27 cellular contexts compared by ENCODE assay signal in genomic region chr12:90233168-90234100, GRCh38.
DNase-seq lines count a peak whose midpoint lies in the region; ATAC-seq and TF ChIP-seq lines count a peak whose summit lies in the region.
"Had no signal": no experiment of that assay in that cellular context is flagged by ENCODE, and none has a peak within 500 bp of the region (broad histone marks: within the 10 kb centered on the region; RNA-seq: fewer than 3 reads in every experiment).

No MANE protein-coding gene starts in this region.

- no peak for TF ChIP-seq EP300 in SK-N-SH (IDR thresholded peaks at IDR 0.05; ENCODE audit: borderline replicate concordance in 1 of 2, low read depth in 1 of 2, low read length in 1 of 2)

- POLR2A ChIA-PET in SK-N-SH (lab: Yijun Ruan, JAX) = no interaction called here

- no peaks in the 10 kb centered on the region for H3F3A ChIP-seq in SK-N-SH (replicated peaks; ENCODE audit: insufficient read depth)

- TF ChIP-seq RAD21 in SK-N-SH (IDR thresholded peaks at IDR 0.05; ENCODE audit: low read length) = no peak

- H3K4me3 ChIP-seq in SK-N-SH (ENCODE audit: low read depth in 2 of 2, low read length in 1 of 2) (no peak overlapping the region), esophagus squamous epithelium (no peak overlapping the region)
- H3K4me3 ChIP-seq: adrenal gland, coronary artery, PC-9, vagina had no signal

- CTCF ChIA-PET in SK-N-SH (lab: Yijun Ruan, JAX) = no interaction called here

- H3K9me3 ChIP-seq in SK-N-SH = no peaks in the 10 kb centered on the region
- H3K9me3 ChIP-seq in esophagus squamous epithelium = no peaks in the 10 kb centered on the region
- H3K9me3 ChIP-seq: adrenal gland, vagina had no signal

- H3K36me3 ChIP-seq in SK-N-SH (replicated peaks in 1 of 2; ENCODE audit: control insufficient read depth in 1 of 2, insufficient read depth in 2 of 2, low read length in 1 of 2) (no peaks in the 10 kb centered on the region), esophagus squamous epithelium (no peaks in the 10 kb centered on the region)
- H3K36me3 ChIP-seq: adrenal gland, vagina had no signal

- peak; percentile 33 for DNase-seq in GM03348 (ENCODE audit: low spot score)
- no peak for DNase-seq in SK-N-SH
- DNase-seq in esophagus squamous epithelium (lab: John Stamatoyannopoulos, UW) = no peak
- DNase-seq in omental fat pad (ENCODE audit: low spot score) = no peak
- no peak for DNase-seq in NCI-H446 treated with DMSO at 0.1 percent for 48 hours (lab: John Stamatoyannopoulos, UW)
- no peak for DNase-seq in NCI-H774 (lab: John Stamatoyannopoulos, UW)
- no peak for DNase-seq in sciatic nerve (ENCODE audit: low spot score)
- DNase-seq in LoVo (ENCODE audit: low spot score) = no peak
- DNase-seq: ACHN; activated CD4-positive, alpha-beta T cell treated with anti-CD3 and anti-CD28 coated beads for 4 hours; activated CD8-positive, alpha-beta memory T cell treated with anti-CD3 and anti-CD28 coated beads for 24 hours; activated naive CD4-positive, alpha-beta T cell; activated T-cell treated with anti-CD3 and anti-CD28 coated beads, Interleukin-2, amount 50 U/mL, for 24 hours; adrenal gland; head of caudate nucleus; left cardiac atrium; naive thymus-derived CD4-positive, alpha-beta T cell; NCI-H1436; NCI-H2107; NCI-H510A; nucleus accumbens; PC-9; SHP77 treated with DMSO at 0.1 percent for 48 hours; stimulated activated CD4-positive, alpha-beta T cell treated with anti-CD3 and anti-CD28 coated beads, Interleukin-4, amount 100 ng/mL, for 1 hour; stimulated activated naive B cell treated with anti-CD40 and anti-IgM and Interleukin-4, amounts not matched to agents 10 μg/mL and 1 μg/mL and 100 μg/mL, for 72 hours had no signal

- H3K27me3 ChIP-seq in SK-N-SH (ENCODE audit: insufficient read depth) (no peaks in the 10 kb centered on the region), esophagus squamous epithelium (no peaks in the 10 kb centered on the region)
- H3K27me3 ChIP-seq: adrenal gland, vagina had no signal

- no peaks in the 10 kb centered on the region for H3K79me2 ChIP-seq in SK-N-SH (ENCODE audit: insufficient read depth)

- H3K4me1 ChIP-seq in SK-N-SH (ENCODE audit: control insufficient read depth in 1 of 2, insufficient read depth in 2 of 2, low read depth in 1 of 2, low read length in 1 of 2) = peaks cover 0 to 7% of the 10 kb centered on the region in 2 experiments; a peak in 2 of 4 replicates
- peaks cover 0 to 44% (median 6%) of the 10 kb centered on the region in 3 donors for H3K4me1 ChIP-seq in esophagus squamous epithelium
- H3K4me1 ChIP-seq: adrenal gland, vagina had no signal

- no peak overlapping the region for H3K4me2 ChIP-seq in SK-N-SH
- H3K4me2 ChIP-seq: PC-9 had no signal

- H3K27ac ChIP-seq in SK-N-SH (ENCODE audit: low read depth in 2 of 2, low read length in 1 of 2) (peak overlapping the region in 1 of 2 experiments; percentile 83; a peak in 2 of 4 replicates), esophagus squamous epithelium (peak overlapping the region in 3 of 4 donors; percentile 74 to 78 (median 74))
- H3K27ac ChIP-seq: adrenal gland, coronary artery, PC-9, vagina had no signal

- TF ChIP-seq POLR2A in esophagus squamous epithelium (IDR thresholded peaks at IDR 0.05) = no peak

- peak; percentile 77 for ATAC-seq in omental fat pad (ENCODE audit: low FRiP score)
- ATAC-seq in sciatic nerve = no peak
- ATAC-seq: naive thymus-derived CD4-positive, alpha-beta T cell; stimulated activated naive B cell treated with anti-CD40 and anti-IgM and Interleukin-4, amounts not matched to agents 10 μg/mL and 1 μg/mL and 100 μg/mL, for 72 hours had no signal

- H3K9ac ChIP-seq in SK-N-SH = no peak overlapping the region

- no peaks in the 10 kb centered on the region for H4K20me1 ChIP-seq in SK-N-SH (ENCODE audit: insufficient read depth)

- no peak overlapping the region for H2AFZ ChIP-seq in SK-N-SH (ENCODE audit: low read depth)
- H2AFZ ChIP-seq: PC-9 had no signal

- intact Hi-C loops in esophagus squamous epithelium (cut with DNase I) = no loop called here
- intact Hi-C loops in sciatic nerve (cut with DNase I) = no loop called here

- TF ChIP-seq CTCF in SK-N-SH (IDR thresholded peaks at IDR 0.05) (no peak), esophagus squamous epithelium (IDR thresholded peaks at IDR 0.05) (no peak), omental fat pad (IDR thresholded peaks at IDR 0.05) (no peak)

- 62% methylated on average over 6 of the region's 6 CpGs for WGBS in SK-N-SH (ENCODE audit: low lambda C conversion rate)
- WGBS in esophagus squamous epithelium, 2 donors = 47 to 65% methylated on average over 6 of the region's 6 CpGs

- no peaks in the 10 kb centered on the region for H3K9me2 ChIP-seq in SK-N-SH

TF ChIP-seq in SK-N-SH, 30 proteins besides CTCF, POLR2A, EP300 and RAD21:
- TF ChIP-seq MXI1 (IDR thresholded peaks at IDR 0.05; ENCODE audit: low read depth, low read length) (no peak), TCF12 (IDR thresholded peaks at IDR 0.05) (0 out of 2 replicates have a peak, but pooled peaks have one; percentile 7), IRF3 (IDR thresholded peaks at IDR 0.05; ENCODE audit: low read depth, low read length) (no peak)
